12 cellular contexts compared by ENCODE assay signal in the genomic region with DNA sequence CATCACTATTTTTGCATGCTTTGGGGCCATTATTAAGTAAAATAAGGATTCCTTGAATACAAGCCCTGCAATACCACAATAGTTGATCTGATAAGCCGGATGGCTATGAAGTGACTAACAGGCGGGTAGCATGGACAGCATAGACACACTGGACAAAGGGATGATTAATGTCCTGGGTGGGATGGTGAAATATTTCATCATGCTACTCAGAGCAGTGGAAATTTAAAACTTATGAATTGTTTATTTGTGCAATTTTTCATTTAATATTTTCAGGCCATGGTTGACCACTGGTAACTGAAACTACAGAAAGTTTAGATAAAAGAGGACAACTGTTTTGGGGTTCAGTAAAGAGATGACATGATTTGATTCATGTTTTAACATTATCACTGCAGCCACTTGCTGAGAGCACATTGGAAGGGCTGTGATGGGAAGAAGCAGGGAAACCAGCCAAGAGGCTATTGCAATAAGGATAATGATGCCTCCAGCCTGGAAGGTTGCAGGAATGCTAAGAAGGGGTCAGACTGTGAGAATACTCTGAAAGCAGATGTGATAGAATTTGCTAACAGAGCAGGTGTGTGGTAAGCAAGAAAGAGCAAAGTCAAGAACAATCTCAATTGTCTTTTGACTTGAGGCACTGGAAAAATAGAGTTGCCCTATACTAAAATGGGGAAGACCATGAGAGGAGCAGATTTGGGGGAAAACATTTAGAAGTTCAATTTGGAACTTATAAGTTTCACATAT.
DNase-seq lines count a peak whose midpoint lies in the region; ATAC-seq, FAIRE-seq and TF ChIP-seq lines count a peak whose summit lies in the region.
"Had no signal": no experiment of that assay in that cellular context is flagged by ENCODE, and none has a peak within 500 bp of the region (broad histone marks: within the 10 kb centered on the region; RNA-seq: fewer than 3 reads in every experiment).

No MANE protein-coding gene starts in this region.

- FAIRE-seq in H54 (lab: Jason Lieb, UNC) = peak; percentile 97
- no peak for FAIRE-seq in pancreas (lab: Jason Lieb, UNC)
- FAIRE-seq: frontal cortex had no signal

- TF ChIP-seq EP300 in ovary (IDR thresholded peaks at IDR 0.05) = no peak

- H3K4me2 ChIP-seq in skeletal muscle satellite cell (ENCODE audit: low read length) = peak overlapping the region; percentile 39

- TF ChIP-seq CTCF in RWPE2 (IDR thresholded peaks at IDR 0.05; ENCODE audit: poor library complexity, severe bottlenecking) (no peak), ovary (IDR thresholded peaks at IDR 0.05) (no peak), pancreas (IDR thresholded peaks at IDR 0.05) (no peak), body of pancreas (IDR thresholded peaks at IDR 0.05) (no peak)

- H3K4me3 ChIP-seq in RWPE2 (ENCODE audit: severe bottlenecking) (no peak overlapping the region), skeletal muscle satellite cell (ENCODE audit: low read length) (no peak overlapping the region), ovary (no peak overlapping the region), pancreas (no peak overlapping the region), body of pancreas (no peak overlapping the region)
- H3K4me3 ChIP-seq: ascending aorta, transverse colon had no signal

- H3K36me3 ChIP-seq in RWPE2 (ENCODE audit: low read depth) (no peaks in the 10 kb centered on the region), skeletal muscle satellite cell (ENCODE audit: insufficient read depth, low read length) (no peaks in the 10 kb centered on the region), ovary (no peaks in the 10 kb centered on the region), pancreas (no peaks in the 10 kb centered on the region), body of pancreas (replicated peaks in 1 of 2; ENCODE audit: insufficient read depth in 1 of 2, low read depth in 2 of 2) (no peaks in the 10 kb centered on the region)
- H3K36me3 ChIP-seq: ascending aorta, transverse colon had no signal

- TF ChIP-seq POLR2A in H54 (IDR thresholded peaks at IDR 0.05; ENCODE audit: low read depth, low read length) = no peak
- no peak for TF ChIP-seq POLR2A in ovary (IDR thresholded peaks at IDR 0.05)
- no peak for TF ChIP-seq POLR2A in body of pancreas (IDR thresholded peaks at IDR 0.05)

- H3K27me3 ChIP-seq in RWPE2 (ENCODE audit: insufficient read depth, poor library complexity, severe bottlenecking) (no peaks in the 10 kb centered on the region), skeletal muscle satellite cell (ENCODE audit: control insufficient read depth, insufficient read depth, low read length) (no peaks in the 10 kb centered on the region), ovary (no peaks in the 10 kb centered on the region), pancreas (no peaks in the 10 kb centered on the region), body of pancreas (no peaks in the 10 kb centered on the region)
- H3K27me3 ChIP-seq: ascending aorta, transverse colon had no signal

- ATAC-seq in RWPE2 (ENCODE audit: low read depth) (peak; percentile 98), pancreas (no peak), body of pancreas (no peak)

- no peaks in the 10 kb centered on the region for H3K9me3 ChIP-seq in RWPE2 (ENCODE audit: severe bottlenecking)
- no peaks in the 10 kb centered on the region for H3K9me3 ChIP-seq in skeletal muscle satellite cell (replicated peaks; ENCODE audit: low read length)
- no peaks in the 10 kb centered on the region for H3K9me3 ChIP-seq in ovary
- H3K9me3 ChIP-seq in pancreas = no peaks in the 10 kb centered on the region
- no peaks in the 10 kb centered on the region for H3K9me3 ChIP-seq in body of pancreas
- H3K9me3 ChIP-seq: ascending aorta, transverse colon had no signal

- 86 to 94% (median 87%) methylated on average over 2 of the region's 2 CpGs for WGBS in ovary, 3 donors
- 91 to 92% methylated on average over 2 of the region's 2 CpGs for WGBS in pancreas, 2 donors
- 96% methylated on average over 2 of the region's 2 CpGs for WGBS in body of pancreas, 2 donors

- no peak for DNase-seq in H54 (ENCODE audit: insufficient read length, low spot score)
- DNase-seq in RWPE2 (ENCODE audit: low spot score) = no peak
- peak; percentile 70 for DNase-seq in fibroblast of peridontal ligament (ENCODE audit: extremely low read depth)
- DNase-seq in ovary = no peak
- DNase-seq in pancreas = no peak
- DNase-seq in NCI-H2171 (lab: John Stamatoyannopoulos, UW) = no peak
- no peak for DNase-seq in body of pancreas
- DNase-seq: NCI-H1436, transverse colon had no signal

- no peak overlapping the region for H3K9ac ChIP-seq in skeletal muscle satellite cell (ENCODE audit: low read depth, low read length)

- H3K4me1 ChIP-seq in RWPE2 (ENCODE audit: insufficient read depth, poor library complexity, severe bottlenecking) = peaks cover 42% of the 10 kb centered on the region
- peaks cover 32% of the 10 kb centered on the region for H3K4me1 ChIP-seq in skeletal muscle satellite cell (ENCODE audit: control insufficient read depth, insufficient read depth, low read length)
- H3K4me1 ChIP-seq in ovary (ENCODE audit: insufficient read depth) = no peaks in the 10 kb centered on the region
- H3K4me1 ChIP-seq in pancreas = no peaks in the 10 kb centered on the region
- H3K4me1 ChIP-seq in body of pancreas = no peaks in the 10 kb centered on the region
- H3K4me1 ChIP-seq: ascending aorta, transverse colon had no signal

- H3K27ac ChIP-seq in RWPE2 (ENCODE audit: poor library complexity, severe bottlenecking) (peak overlapping the region; percentile 78), ovary (no peak overlapping the region), pancreas (no peak overlapping the region), body of pancreas (no peak overlapping the region)
- H3K27ac ChIP-seq: ascending aorta, transverse colon had no signal

- intact Hi-C loops in ovary (cut with DNase I) = no loop called here
- intact Hi-C loops in pancreas (cut with DNase I) = no loop called here
- intact Hi-C loops in body of pancreas (cut with DNase I) = no loop called here
